Comparison of ENCODE assay signal across 25 cellular contexts in the genomic region with DNA sequence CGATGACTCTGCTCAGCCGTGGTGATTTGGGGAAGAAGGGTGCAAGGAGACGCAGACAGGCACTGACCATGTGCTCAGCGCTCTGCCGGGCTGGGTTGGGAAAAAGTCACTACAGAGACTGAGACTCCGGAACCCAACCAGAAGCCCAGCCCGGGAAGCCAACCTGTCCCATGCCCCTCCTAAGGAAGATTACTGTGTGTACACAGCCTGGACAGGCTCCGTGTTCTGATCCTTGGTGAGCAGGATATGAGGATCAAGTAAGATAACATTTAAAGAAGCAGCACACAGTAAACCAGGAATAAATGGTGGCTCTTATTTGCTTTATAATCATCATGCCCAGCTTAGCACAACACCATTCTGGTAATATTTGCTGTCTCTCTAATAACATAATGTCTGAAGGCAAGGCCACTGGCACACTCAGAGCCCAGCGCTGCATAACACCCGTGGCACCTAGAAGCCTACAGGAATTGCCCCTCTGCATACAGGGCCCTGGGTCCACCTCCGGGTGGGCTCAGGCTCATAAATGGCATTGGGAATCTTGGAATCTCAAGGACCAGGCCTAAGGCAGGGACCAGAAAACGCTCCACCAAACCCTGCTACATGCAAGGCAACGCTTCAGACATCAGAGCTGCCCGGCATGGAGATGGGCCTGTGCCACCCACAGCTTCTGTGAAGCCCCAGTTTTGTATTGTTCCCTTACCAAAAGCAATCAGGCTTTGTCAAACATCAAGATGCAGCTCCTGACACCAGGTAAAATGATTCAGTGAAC.
"Had no signal": no experiment of that assay in that cellular context is flagged by ENCODE, and none has a peak within 500 bp of the region (broad histone marks: within the 10 kb centered on the region; RNA-seq: fewer than 3 reads in every experiment).

No MANE protein-coding gene starts in this region.

- H3K4me3 ChIP-seq: SK-N-MC had no signal

- H3K36me3 Mint-ChIP-seq: brain had no signal

- DNase-seq: activated B cell treated with CpG ODN at 0.5 μM for 24 hours; activated CD4-positive, alpha-beta T cell treated with anti-CD3 and anti-CD28 coated beads for 1 hour; activated CD4-positive, alpha-beta T cell treated with anti-CD3 and anti-CD28 coated beads, Interleukin-2, amount 10 ng/mL, durations not matched to agents 24 days and 14 days; activated CD4-positive, alpha-beta T cell treated with anti-CD3 and anti-CD28 coated beads, Interleukin-2, amount 50 U/mL, for 48 hours; activated CD8-positive, alpha-beta memory T cell treated with anti-CD3 and anti-CD28 coated beads for 24 hours; activated effector memory CD4-positive, alpha-beta T cell treated with anti-CD3 and anti-CD28 coated beads, Interleukin-2, amount 50 U/mL, for 16 hours; activated naive CD4-positive, alpha-beta T cell treated with Interleukin-2 at 50 U/mL for 16 hours; activated T-cell treated with anti-CD3 and anti-CD28 coated beads, Interleukin-2, amount 50 U/mL, for 4 hours; amygdala; KG1; NCI-H1048; NCI-H146; NCI-H187 treated with DMSO at 0.1 percent for 48 hours; NCI-H2081 treated with DMSO at 0.1 percent for 48 hours; NCI-H345; NCI-H510A; NCI-H526 treated with DMSO at 0.1 percent for 48 hours; NCI-H82; SIG-M5; T-cell had no signal

- H3K27ac ChIP-seq: SK-N-MC had no signal

- ATAC-seq: activated T-cell treated with anti-CD3 and anti-CD28 coated beads, Interleukin-2, amount 50 U/mL, for 4 hours; T-cell had no signal

- H3K4me3 Mint-ChIP-seq: activated B cell treated with CpG ODN at 0.5 μM for 24 hours; activated CD4-positive, alpha-beta T cell treated with anti-CD3 and anti-CD28 coated beads, Interleukin-2, amount 10 ng/mL, durations not matched to agents 24 days and 14 days; activated naive CD8-positive, alpha-beta T cell; brain had no signal

- FAIRE-seq: astrocyte had no signal

- H3K27me3 Mint-ChIP-seq: activated B cell treated with CpG ODN at 0.5 μM for 24 hours; activated CD4-positive, alpha-beta T cell treated with anti-CD3 and anti-CD28 coated beads, Interleukin-2, amount 10 ng/mL, durations not matched to agents 24 days and 14 days; activated naive CD8-positive, alpha-beta T cell; IgD-negative memory B cell; T-cell had no signal

- H3K4me1 Mint-ChIP-seq: brain had no signal

- H3K27ac Mint-ChIP-seq: activated B cell treated with CpG ODN at 0.5 μM for 24 hours; activated naive CD8-positive, alpha-beta T cell; brain had no signal
